8 cellular contexts compared by ENCODE assay signal in the genomic region with DNA sequence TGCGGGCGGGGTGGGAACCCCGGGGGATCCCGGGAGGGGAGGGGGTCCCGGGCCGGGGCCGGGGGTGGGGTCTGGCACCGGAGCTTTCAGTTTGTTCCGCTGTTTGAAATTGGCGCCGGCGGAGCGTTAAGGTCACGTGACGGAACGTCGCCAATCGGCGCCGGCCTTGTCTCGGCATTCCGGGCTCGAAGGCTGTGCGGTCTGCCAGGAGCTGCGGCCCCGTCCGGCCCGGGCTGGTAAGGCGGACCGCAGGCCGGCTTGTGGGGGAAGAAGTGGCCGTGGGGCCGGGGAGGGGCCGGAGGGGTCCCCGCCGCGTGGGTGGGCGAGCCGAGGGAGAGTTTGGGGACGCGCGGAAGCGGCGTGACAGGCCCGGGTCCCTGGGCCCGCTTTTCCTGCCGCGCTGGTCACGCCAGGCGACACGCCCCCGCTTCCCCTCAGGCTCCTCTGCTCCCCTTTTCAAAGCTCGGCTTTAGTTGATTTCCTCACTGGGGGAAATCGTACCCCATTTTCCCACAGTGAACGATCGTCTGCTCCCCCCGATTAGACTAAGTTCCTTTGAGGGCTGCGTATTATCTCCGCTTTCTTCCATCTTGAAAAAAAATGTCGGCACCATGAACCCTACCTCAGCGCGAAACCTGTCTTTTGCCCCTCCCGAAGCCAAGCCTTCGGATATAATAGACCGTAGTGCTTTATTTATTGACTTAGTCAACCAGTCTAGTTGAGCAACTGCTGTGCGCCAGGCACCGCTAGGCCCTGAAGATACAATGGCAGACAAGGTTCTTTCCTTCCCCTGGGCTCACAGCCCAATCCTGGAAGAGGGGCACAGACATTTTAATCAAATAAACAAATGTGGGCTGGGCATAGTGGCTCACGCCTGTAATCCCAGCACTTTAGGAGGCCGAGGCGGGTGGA. TPM values are rescaled to one million over a fixed set of nuclear protein-coding genes. Genes with fewer than 3 reads are reported as not detected.
DNase-seq lines count a peak whose midpoint lies in the region; ATAC-seq and TF ChIP-seq lines count a peak whose summit lies in the region.

TSS of gene FOXM1 (minus strand) at position 128 of the 912 bp plus-strand sequence. CDS start 2,696 bp downstream, outside the sequence.
A gene with protein sequence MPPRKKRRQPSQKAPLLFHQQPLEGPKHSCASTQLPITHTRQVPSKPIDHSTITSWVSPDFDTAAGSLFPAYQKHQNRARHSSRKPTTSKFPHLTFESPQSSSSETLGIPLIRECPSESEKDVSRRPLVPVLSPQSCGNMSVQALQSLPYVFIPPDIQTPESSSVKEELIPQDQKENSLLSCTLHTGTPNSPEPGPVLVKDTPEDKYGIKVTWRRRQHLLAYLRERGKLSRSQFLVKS (plus strand): TSS at position 177 of the 912 bp plus-strand sequence. CDS start 8,144 bp downstream, outside the sequence.

- CTCF ChIA-PET in activated CD4-positive, alpha-beta memory T cell treated with anti-CD3 and anti-CD28 coated beads for 36 hours (lab: Charles Lee), result interaction anchor here (0.6 to 1.6 kb wide), 8 partner anchors 13 to 975 kb away, joined by 3 to 10 read pairs (median 4); partner anchors contain the start of genes ITFG2 and TULP3

- peak; percentile 45 to 91 (median 84) for DNase-seq in C1 segment of cervical spinal cord (lab: John Stamatoyannopoulos, UW)
- DNase-seq in NCI-H748 (lab: John Stamatoyannopoulos, UW; ENCODE audit: unreplicated experiment), result peak; percentile 91
- peak; percentile 92 for DNase-seq in activated CD4-positive, alpha-beta memory T cell treated with anti-CD3 and anti-CD28 coated beads for 36 hours
- DNase-seq in dorsolateral prefrontal cortex, result peak; percentile 91 to 97 (median 94)
- peak; percentile 90 to 98 for DNase-seq in lower leg skin (ENCODE audit: low spot score in 2 of 2)
- peak; percentile 80 to 82 for DNase-seq in stimulated activated CD4-positive, alpha-beta T cell treated with anti-CD3 and anti-CD28 coated beads, Interleukin-4, amount 100 ng/mL, for 4 hours

- WGBS in lower leg skin, 2 donors, result 0 to 1% methylated on average over 39 to 52 of the region's 70 CpGs

- H3K9me3 Mint-ChIP-seq in activated CD4-positive, alpha-beta memory T cell treated with anti-CD3 and anti-CD28 coated beads for 36 hours, result no peaks in the 10 kb centered on the region

- peaks cover 38% of the 10 kb centered on the region for H3K4me1 Mint-ChIP-seq in activated CD4-positive, alpha-beta memory T cell treated with anti-CD3 and anti-CD28 coated beads for 36 hours (ENCODE audit: low read depth)

- H3K27ac ChIP-seq in dorsolateral prefrontal cortex, result peak within 1 kb of the TSS; percentile 62 to 98 (median 93)

- ATAC-seq in GM19372 (IDR thresholded peaks at IDR 0.05; ENCODE audit: low read depth, unreplicated experiment), result peak; percentile 75
- ATAC-seq in HG03558 (IDR thresholded peaks at IDR 0.05; ENCODE audit: extremely low read depth, unreplicated experiment), result peak; percentile 66

- H3K27me3 Mint-ChIP-seq in activated CD4-positive, alpha-beta memory T cell treated with anti-CD3 and anti-CD28 coated beads for 36 hours, result no peaks in the 10 kb centered on the region

- peak in 1 of 2 donors; percentile 35 for TF ChIP-seq POLR2A in lower leg skin (IDR thresholded peaks at IDR 0.05)

- peak within 1 kb of the TSS; percentile 95 for H3K4me3 Mint-ChIP-seq in activated CD4-positive, alpha-beta memory T cell treated with anti-CD3 and anti-CD28 coated beads for 36 hours

- no peaks in the 10 kb centered on the region for H3K27me3 ChIP-seq in dorsolateral prefrontal cortex

- peaks cover 44% of the 10 kb centered on the region for H3K36me3 Mint-ChIP-seq in activated CD4-positive, alpha-beta memory T cell treated with anti-CD3 and anti-CD28 coated beads for 36 hours

- H3K4me3 ChIP-seq in dorsolateral prefrontal cortex (peak within 1 kb of the TSS; percentile 62 to 99 (median 89)), lower leg skin (ENCODE audit: low read depth, poor library complexity, severe bottlenecking) (peak within 1 kb of the TSS; percentile 54)

- intact Hi-C loops in activated CD4-positive, alpha-beta memory T cell treated with anti-CD3 and anti-CD28 coated beads for 36 hours (cut with micrococcal nuclease), result loop anchor here (1.0 to 10.0 kb wide), 5 partner anchors 9 to 877 kb away; partner anchors contain the start of genes CRACR2A, FKBP4, ITFG2 and TULP3
- intact Hi-C loops in dorsolateral prefrontal cortex (cut with DNase I), result loop anchor here in 1 of 2 donors (5.0 kb wide), 1 partner anchor 65 kb away; the partner anchor contains the start of gene ITFG2
- intact Hi-C loops in lower leg skin (cut with DNase I; ENCODE audit: low total_unique reads), result no loop called here

- H3K27ac Mint-ChIP-seq in activated CD4-positive, alpha-beta memory T cell treated with anti-CD3 and anti-CD28 coated beads for 36 hours, result peak within 1 kb of the TSS; percentile 97

- POLR2A ChIA-PET in activated CD4-positive, alpha-beta memory T cell treated with anti-CD3 and anti-CD28 coated beads for 36 hours (lab: Charles Lee), result interaction anchor here (1.6 to 2.6 kb wide), 3 partner anchors 10 to 13 kb away, joined by 5 to 26 read pairs (median 6); partner anchors contain the start of gene TULP3

- peak in 49 of 56 donors; percentile 14 to 61 (median 39) for TF ChIP-seq CTCF in dorsolateral prefrontal cortex (IDR thresholded peaks at IDR 0.05 in 54 of 56, conservative IDR thresholded peaks at IDR 0.05 in 2 of 56; ENCODE audit: low read depth in 1 of 56, partially characterized antibody in 56 of 56)
- no peak for TF ChIP-seq CTCF in lower leg skin (IDR thresholded peaks at IDR 0.05)

RNA-seq across cellular contexts. Expression of gene FOXM1, which starts in this region (rescaled TPM):
- 10 to 100 TPM; 79.3 to 80.0 TPM for total RNA-seq in activated CD4-positive, alpha-beta memory T cell treated with anti-CD3 and anti-CD28 coated beads for 36 hours
- 1 to 10 TPM in 47 of 120 experiments, under 1 TPM in 71, not detected in 2; 0.18 to 3.6 (median 0.89) TPM for total RNA-seq in dorsolateral prefrontal cortex
- total RNA-seq in lower leg skin, result 1 to 10 TPM; 1.4 to 6.5 (median 2.9) TPM

RNA-seq across cellular contexts. Expression of the second gene that starts in this region (rescaled TPM):
- total RNA-seq in activated CD4-positive, alpha-beta memory T cell treated with anti-CD3 and anti-CD28 coated beads for 36 hours, result 10 to 100 TPM; 68.0 to 80.2 TPM
- total RNA-seq in dorsolateral prefrontal cortex (10 to 100 TPM in 114 of 120 experiments, 1 to 10 TPM in 6; 7.0 to 28.4 (median 14.3) TPM), lower leg skin (10 to 100 TPM; 14.3 to 21.3 (median 17.2) TPM)

Comparison
In these comparisons a context has a peak if more than half of its experiments do, and no peak if none do; other contexts are left out.
1. Peak in every context shown above with its lines: DNase-seq, ATAC-seq, H3K4me3 ChIP-seq and H3K27ac ChIP-seq.
2. RNA of gene FOXM1 (total RNA-seq): 79.3 to 80.0 TPM in activated CD4-positive, alpha-beta memory T cell treated with anti-CD3 and anti-CD28 coated beads for 36 hours; 1.4 to 6.5 TPM in lower leg skin and 0.18 to 3.6 TPM in dorsolateral prefrontal cortex; every median in the first group is over 10 times any median in the second.
3. CTCF ChIP-seq: peak in dorsolateral prefrontal cortex (49 of 56); none in lower leg skin (0 of 3).